7 cellular contexts compared by ENCODE assay signal in genomic region chr2:177772529-177772928, GRCh38.
DNase-seq lines count a peak whose midpoint lies in the region; ATAC-seq, FAIRE-seq and TF ChIP-seq lines count a peak whose summit lies in the region.

No MANE protein-coding gene starts in this region.

- no peak for TF ChIP-seq POLR2A in IMR-90 (IDR thresholded peaks at IDR 0.05; ENCODE audit: low read depth, low read length)

- peak; percentile 52 for TF ChIP-seq CTCF in IMR-90 (conservative IDR thresholded peaks at IDR 0.05; ENCODE audit: low read depth, low read length)
- peak; percentile 77 for TF ChIP-seq CTCF in activated CD8-positive, alpha-beta T cell treated with anti-CD3 and anti-CD28 coated beads for 36 hours (IDR thresholded peaks at IDR 0.05)
- TF ChIP-seq CTCF in liver (IDR thresholded peaks at IDR 0.05; ENCODE audit: low read depth, low read length, missing input control), result peak; percentile 50

- no peak overlapping the region for H3K4me2 ChIP-seq in IMR-90 (ENCODE audit: low read depth, low read length)

- H2BK5ac ChIP-seq in IMR-90 (ENCODE audit: low read depth, low read length, poor library complexity, severe bottlenecking), result no peak overlapping the region

- no peaks in the 10 kb centered on the region for H3K9me3 Mint-ChIP-seq in activated CD8-positive, alpha-beta T cell treated with anti-CD3 and anti-CD28 coated beads for 36 hours

- no peak overlapping the region for H2AK9ac ChIP-seq in IMR-90 (replicated peaks; ENCODE audit: low read depth, low read length, poor library complexity)

- H4K20me1 ChIP-seq in IMR-90 (ENCODE audit: insufficient read depth, low read length), result no peaks in the 10 kb centered on the region

- no peak overlapping the region for H3K56ac ChIP-seq in IMR-90 (ENCODE audit: extremely low read depth, insufficient read depth, low read length)

- no TSS peak for BruUV-seq in IMR-90 (replicated peaks; lab: Mats Ljungman, UMichigan)

- dilution Hi-C loops in IMR-90 (cut with HindIII; ENCODE audit: low sequenced_read_pairs, unreplicated experiment), result no loop called here

- H4K91ac ChIP-seq in IMR-90 (ENCODE audit: insufficient read depth, low read depth, low read length), result no peak overlapping the region

- DNase-seq in EL (peak; percentile 29), IMR-90 (peak; percentile 30), HTR-8/SVneo (ENCODE audit: insufficient read length, low spot score) (no peak), D341Med (ENCODE audit: low spot score) (no peak)
- peak; percentile 38 for DNase-seq in activated CD8-positive, alpha-beta T cell treated with anti-CD3 and anti-CD28 coated beads for 36 hours

- H3K4me1 ChIP-seq in IMR-90 (ENCODE audit: control insufficient read depth, insufficient read depth, low read length) (no peaks in the 10 kb centered on the region), liver (ENCODE audit: control insufficient read depth in 4 of 4, insufficient read depth in 4 of 4, low read length in 3 of 4) (no peaks in the 10 kb centered on the region)

- H3K9me3 ChIP-seq in IMR-90 (ENCODE audit: control insufficient read depth, insufficient read depth, low read length) (no peaks in the 10 kb centered on the region), liver (ENCODE audit: control insufficient read depth in 4 of 4, low read length in 3 of 4) (no peaks in the 10 kb centered on the region)

- no peak overlapping the region for H2BK15ac ChIP-seq in IMR-90 (ENCODE audit: low read depth, low read length)

- H3K36me3 Mint-ChIP-seq in activated CD8-positive, alpha-beta T cell treated with anti-CD3 and anti-CD28 coated beads for 36 hours (ENCODE audit: low read depth), result no peaks in the 10 kb centered on the region

- no peak overlapping the region for H3K9ac ChIP-seq in IMR-90 (ENCODE audit: low read depth, low read length)
- H3K9ac ChIP-seq in liver (ENCODE audit: low read depth in 1 of 2, low read length in 2 of 2), result no peak overlapping the region

- no peak overlapping the region for H3K27ac ChIP-seq in IMR-90 (ENCODE audit: insufficient read depth, low read length)
- H3K27ac ChIP-seq in liver (ENCODE audit: low read depth in 1 of 2, low read length in 2 of 2), result no peak overlapping the region

- H3K18ac ChIP-seq in IMR-90 (ENCODE audit: low read depth, low read length), result no peak overlapping the region

- H3K36me3 ChIP-seq in IMR-90 (ENCODE audit: control insufficient read depth, insufficient read depth, low read length), result no peaks in the 10 kb centered on the region
- H3K36me3 ChIP-seq in liver (ENCODE audit: control insufficient read depth in 4 of 4, insufficient read depth in 3 of 4, low read depth in 1 of 4, low read length in 3 of 4), result no peaks in the 10 kb centered on the region

- in situ Hi-C loops in IMR-90 (cut with MboI; ENCODE audit: low sequenced_read_pairs), result no loop called here

- no peak overlapping the region for H3K27ac Mint-ChIP-seq in activated CD8-positive, alpha-beta T cell treated with anti-CD3 and anti-CD28 coated beads for 36 hours

- H3K4me3 Mint-ChIP-seq in activated CD8-positive, alpha-beta T cell treated with anti-CD3 and anti-CD28 coated beads for 36 hours, result no peak overlapping the region

- TF ChIP-seq RAD21 in IMR-90 (IDR thresholded peaks at IDR 0.05; ENCODE audit: low read length), result no peak
- peak; percentile 61 to 72 for TF ChIP-seq RAD21 in liver (IDR thresholded peaks at IDR 0.05)

- H2BK20ac ChIP-seq in IMR-90 (ENCODE audit: low read depth, low read length), result no peak overlapping the region

- no peak overlapping the region for H4K8ac ChIP-seq in IMR-90 (ENCODE audit: low read depth in 2 of 2, low read length in 2 of 2)

- CTCF ChIA-PET in IMR-90 (lab: Yijun Ruan, JAX), result interaction anchor here (0.5 to 3.2 kb wide), 5 partner anchors 9 to 1763 kb away, joined by 3 to 9 read pairs (median 4); no protein-coding TSS in a partner anchor
- CTCF ChIA-PET in activated CD8-positive, alpha-beta T cell treated with anti-CD3 and anti-CD28 coated beads for 36 hours (lab: Charles Lee), result interaction anchor here (0.7 to 2.9 kb wide), 7 partner anchors 8 to 133 kb away, joined by 3 to 15 read pairs (median 6); no protein-coding TSS in a partner anchor

- intact Hi-C loops in IMR-90 (cut with micrococcal nuclease), result no loop called here
- intact Hi-C loops in activated CD8-positive, alpha-beta T cell treated with anti-CD3 and anti-CD28 coated beads for 36 hours (cut with micrococcal nuclease), result no loop called here

- H3K27me3 ChIP-seq in IMR-90 (ENCODE audit: control insufficient read depth, insufficient read depth, low read length) (peaks cover 2% of the 10 kb centered on the region), liver (ENCODE audit: control insufficient read depth in 4 of 4, insufficient read depth in 4 of 4, low read length in 3 of 4) (no peaks in the 10 kb centered on the region)

- H2AFZ ChIP-seq in IMR-90 (replicated peaks; ENCODE audit: low read length, poor library complexity), result no peak overlapping the region

- H3K4me3 ChIP-seq in IMR-90 (ENCODE audit: insufficient read depth, low read depth, low read length) (no peak overlapping the region), liver (ENCODE audit: low read depth in 1 of 3, low read length in 3 of 3) (no peak overlapping the region)

- no peak for FAIRE-seq in HTR-8/SVneo (lab: Jason Lieb, UNC)

- no peak overlapping the region for H2AK5ac ChIP-seq in IMR-90 (ENCODE audit: low read depth, low read length)

- H3K4me1 Mint-ChIP-seq in activated CD8-positive, alpha-beta T cell treated with anti-CD3 and anti-CD28 coated beads for 36 hours (ENCODE audit: low read depth), result no peaks in the 10 kb centered on the region

- ATAC-seq in IMR-90 (ENCODE audit: low read depth), result no peak
- no peak for ATAC-seq in activated CD8-positive, alpha-beta T cell treated with anti-CD3 and anti-CD28 coated beads for 36 hours
- ATAC-seq in HG03442 (IDR thresholded peaks at IDR 0.05; ENCODE audit: unreplicated experiment), result no peak

- H3K4ac ChIP-seq in IMR-90 (ENCODE audit: low read depth, low read length), result no peak overlapping the region

- H3K14ac ChIP-seq in IMR-90 (replicated peaks; ENCODE audit: low read depth, low read length), result no peak overlapping the region

- POLR2A ChIA-PET in IMR-90 (lab: Charles Lee; ENCODE audit: unreplicated experiment), result no interaction called here
- POLR2A ChIA-PET in activated CD8-positive, alpha-beta T cell treated with anti-CD3 and anti-CD28 coated beads for 36 hours (lab: Charles Lee), result no interaction called here

- no peak overlapping the region for H4K5ac ChIP-seq in IMR-90 (ENCODE audit: low read depth, low read length)

- H2BK120ac ChIP-seq in IMR-90 (ENCODE audit: low read depth, low read length), result no peak overlapping the region

- H3K79me1 ChIP-seq in IMR-90 (ENCODE audit: low read depth in 1 of 2, low read length in 2 of 2), result no peaks in the 10 kb centered on the region

- no peak overlapping the region for H3K23ac ChIP-seq in IMR-90 (ENCODE audit: low read depth, low read length)

- peaks cover 1% of the 10 kb centered on the region for H3K27me3 Mint-ChIP-seq in activated CD8-positive, alpha-beta T cell treated with anti-CD3 and anti-CD28 coated beads for 36 hours

- H3K9me1 ChIP-seq in IMR-90 (ENCODE audit: insufficient read depth, low read length), result no peaks in the 10 kb centered on the region

TF ChIP-seq in IMR-90, 13 proteins besides CTCF, POLR2A, EP300 and RAD21:
- TF ChIP-seq SMC3 (IDR thresholded peaks at IDR 0.05; ENCODE audit: low read depth, low read length) (no peak), MAFK (IDR thresholded peaks at IDR 0.05; ENCODE audit: low read depth, low read length) (no peak), MXI1 (IDR thresholded peaks at IDR 0.05; ENCODE audit: borderline replicate concordance, low read depth, low read length) (no peak), ELK1 (IDR thresholded peaks at IDR 0.05; ENCODE audit: borderline replicate concordance, low read depth, low read length) (no peak), MAZ (IDR thresholded peaks at IDR 0.05; ENCODE audit: borderline replicate concordance, low read depth, low read length) (no peak), CEBPB (IDR thresholded peaks at IDR 0.05; ENCODE audit: low read depth, low read length) (no peak)

TF ChIP-seq in liver, 16 proteins besides CTCF, POLR2A, EP300 and RAD21 (continues in another document):
- TF ChIP-seq RXRA (IDR thresholded peaks at IDR 0.05) (no peak), SP1 (IDR thresholded peaks at IDR 0.05) (no peak), YY1 (IDR thresholded peaks at IDR 0.05) (no peak), GABPA (IDR thresholded peaks at IDR 0.05 in 1 of 2, conservative IDR thresholded peaks at IDR 0.05 in 1 of 2) (no peak), FOXA1 (IDR thresholded peaks at IDR 0.05) (no peak), ATF3 (IDR thresholded peaks at IDR 0.05) (no peak), HNF4G (IDR thresholded peaks at IDR 0.05) (no peak), NR2F2 (IDR thresholded peaks at IDR 0.05) (no peak), TAF1 (conservative IDR thresholded peaks at IDR 0.05) (no peak), MAX (IDR thresholded peaks at IDR 0.05) (no peak)

Comparison
In these comparisons a context has a peak if more than half of its experiments do, and no peak if none do; other contexts are left out.
1. DNase-seq: peak in EL (single experiment), IMR-90 (single experiment) and activated CD8-positive, alpha-beta T cell treated with anti-CD3 and anti-CD28 coated beads for 36 hours (single experiment); none in HTR-8/SVneo (single experiment) and D341Med (single experiment).
2. Peak in every context shown above with its lines, with median percentiles within 50 percentile points of each other: CTCF ChIP-seq.